Comparison of ENCODE assay signal across 1 cellular context in genomic region chr10:3740157-3740871, GRCh38.
A peak's percentile ranks its signal among the peaks of the same experiment; 100 is the strongest.
TF ChIP-seq lines count a peak whose summit lies in the region.

No MANE protein-coding gene starts in this region.

TF ChIP-seq in HepG2, 621 proteins besides CTCF, POLR2A, EP300 and RAD21 (continued from another document and continues in another):
- TF ChIP-seq ZNF749 (CRISPR knock-in tag; IDR thresholded peaks at IDR 0.05; ENCODE audit: borderline replicate concordance), result no peak
- TF ChIP-seq, protein P1, sequence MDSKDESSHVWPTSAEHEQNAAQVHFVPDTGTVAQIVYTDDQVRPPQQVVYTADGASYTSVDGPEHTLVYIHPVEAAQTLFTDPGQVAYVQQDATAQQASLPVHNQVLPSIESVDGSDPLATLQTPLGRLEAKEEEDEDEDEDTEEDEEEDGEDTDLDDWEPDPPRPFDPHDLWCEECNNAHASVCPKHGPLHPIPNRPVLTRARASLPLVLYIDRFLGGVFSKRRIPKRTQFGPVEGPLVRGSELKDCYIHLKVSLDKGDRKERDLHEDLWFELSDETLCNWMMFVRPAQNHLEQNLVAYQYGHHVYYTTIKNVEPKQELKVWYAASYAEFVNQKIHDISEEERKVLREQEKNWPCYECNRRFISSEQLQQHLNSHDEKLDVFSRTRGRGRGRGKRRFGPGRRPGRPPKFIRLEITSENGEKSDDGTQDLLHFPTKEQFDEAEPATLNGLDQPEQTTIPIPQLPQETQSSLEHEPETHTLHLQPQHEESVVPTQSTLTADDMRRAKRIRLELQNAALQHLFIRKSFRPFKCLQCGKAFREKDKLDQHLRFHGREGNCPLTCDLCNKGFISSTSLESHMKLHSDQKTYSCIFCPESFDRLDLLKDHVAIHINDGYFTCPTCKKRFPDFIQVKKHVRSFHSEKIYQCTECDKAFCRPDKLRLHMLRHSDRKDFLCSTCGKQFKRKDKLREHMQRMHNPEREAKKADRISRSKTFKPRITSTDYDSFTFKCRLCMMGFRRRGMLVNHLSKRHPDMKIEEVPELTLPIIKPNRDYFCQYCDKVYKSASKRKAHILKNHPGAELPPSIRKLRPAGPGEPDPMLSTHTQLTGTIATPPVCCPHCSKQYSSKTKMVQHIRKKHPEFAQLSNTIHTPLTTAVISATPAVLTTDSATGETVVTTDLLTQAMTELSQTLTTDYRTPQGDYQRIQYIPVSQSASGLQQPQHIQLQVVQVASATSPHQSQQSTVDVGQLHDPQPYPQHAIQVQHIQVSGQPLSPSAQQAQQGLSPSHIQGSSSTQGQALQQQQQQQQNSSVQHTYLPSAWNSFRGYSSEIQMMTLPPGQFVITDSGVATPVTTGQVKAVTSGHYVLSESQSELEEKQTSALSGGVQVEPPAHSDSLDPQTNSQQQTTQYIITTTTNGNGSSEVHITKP (CRISPR knock-in tag; IDR thresholded peaks at IDR 0.05; ENCODE audit: low read depth), result no peak
- no peak for TF ChIP-seq TGIF2 (CRISPR knock-in tag; IDR thresholded peaks at IDR 0.05)
- TF ChIP-seq, protein P2, sequence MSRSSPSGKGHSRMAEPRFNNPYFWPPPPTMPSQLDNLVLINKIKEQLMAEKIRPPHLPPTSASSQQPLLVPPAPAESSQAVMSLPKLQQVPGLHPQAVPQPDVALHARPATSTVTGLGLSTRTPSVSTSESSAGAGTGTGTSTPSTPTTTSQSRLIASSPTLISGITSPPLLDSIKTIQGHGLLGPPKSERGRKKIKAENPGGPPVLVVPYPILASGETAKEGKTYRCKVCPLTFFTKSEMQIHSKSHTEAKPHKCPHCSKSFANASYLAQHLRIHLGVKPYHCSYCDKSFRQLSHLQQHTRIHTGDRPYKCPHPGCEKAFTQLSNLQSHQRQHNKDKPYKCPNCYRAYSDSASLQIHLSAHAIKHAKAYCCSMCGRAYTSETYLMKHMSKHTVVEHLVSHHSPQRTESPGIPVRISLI (CRISPR knock-in tag; IDR thresholded peaks at IDR 0.05; ENCODE audit: borderline replicate concordance), result peak; percentile 34; the same call in 1 of the 2 replicates
- TF ChIP-seq, protein P3, sequence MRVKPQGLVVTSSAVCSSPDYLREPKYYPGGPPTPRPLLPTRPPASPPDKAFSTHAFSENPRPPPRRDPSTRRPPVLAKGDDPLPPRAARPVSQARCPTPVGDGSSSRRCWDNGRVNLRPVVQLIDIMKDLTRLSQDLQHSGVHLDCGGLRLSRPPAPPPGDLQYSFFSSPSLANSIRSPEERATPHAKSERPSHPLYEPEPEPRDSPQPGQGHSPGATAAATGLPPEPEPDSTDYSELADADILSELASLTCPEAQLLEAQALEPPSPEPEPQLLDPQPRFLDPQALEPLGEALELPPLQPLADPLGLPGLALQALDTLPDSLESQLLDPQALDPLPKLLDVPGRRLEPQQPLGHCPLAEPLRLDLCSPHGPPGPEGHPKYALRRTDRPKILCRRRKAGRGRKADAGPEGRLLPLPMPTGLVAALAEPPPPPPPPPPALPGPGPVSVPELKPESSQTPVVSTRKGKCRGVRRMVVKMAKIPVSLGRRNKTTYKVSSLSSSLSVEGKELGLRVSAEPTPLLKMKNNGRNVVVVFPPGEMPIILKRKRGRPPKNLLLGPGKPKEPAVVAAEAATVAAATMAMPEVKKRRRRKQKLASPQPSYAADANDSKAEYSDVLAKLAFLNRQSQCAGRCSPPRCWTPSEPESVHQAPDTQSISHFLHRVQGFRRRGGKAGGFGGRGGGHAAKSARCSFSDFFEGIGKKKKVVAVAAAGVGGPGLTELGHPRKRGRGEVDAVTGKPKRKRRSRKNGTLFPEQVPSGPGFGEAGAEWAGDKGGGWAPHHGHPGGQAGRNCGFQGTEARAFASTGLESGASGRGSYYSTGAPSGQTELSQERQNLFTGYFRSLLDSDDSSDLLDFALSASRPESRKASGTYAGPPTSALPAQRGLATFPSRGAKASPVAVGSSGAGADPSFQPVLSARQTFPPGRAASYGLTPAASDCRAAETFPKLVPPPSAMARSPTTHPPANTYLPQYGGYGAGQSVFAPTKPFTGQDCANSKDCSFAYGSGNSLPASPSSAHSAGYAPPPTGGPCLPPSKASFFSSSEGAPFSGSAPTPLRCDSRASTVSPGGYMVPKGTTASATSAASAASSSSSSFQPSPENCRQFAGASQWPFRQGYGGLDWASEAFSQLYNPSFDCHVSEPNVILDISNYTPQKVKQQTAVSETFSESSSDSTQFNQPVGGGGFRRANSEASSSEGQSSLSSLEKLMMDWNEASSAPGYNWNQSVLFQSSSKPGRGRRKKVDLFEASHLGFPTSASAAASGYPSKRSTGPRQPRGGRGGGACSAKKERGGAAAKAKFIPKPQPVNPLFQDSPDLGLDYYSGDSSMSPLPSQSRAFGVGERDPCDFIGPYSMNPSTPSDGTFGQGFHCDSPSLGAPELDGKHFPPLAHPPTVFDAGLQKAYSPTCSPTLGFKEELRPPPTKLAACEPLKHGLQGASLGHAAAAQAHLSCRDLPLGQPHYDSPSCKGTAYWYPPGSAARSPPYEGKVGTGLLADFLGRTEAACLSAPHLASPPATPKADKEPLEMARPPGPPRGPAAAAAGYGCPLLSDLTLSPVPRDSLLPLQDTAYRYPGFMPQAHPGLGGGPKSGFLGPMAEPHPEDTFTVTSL (CRISPR knock-in tag; IDR thresholded peaks at IDR 0.05; ENCODE audit: borderline replicate concordance), result peak; percentile 80; the same call in 1 of the 2 replicates
- TF ChIP-seq, protein P4, sequence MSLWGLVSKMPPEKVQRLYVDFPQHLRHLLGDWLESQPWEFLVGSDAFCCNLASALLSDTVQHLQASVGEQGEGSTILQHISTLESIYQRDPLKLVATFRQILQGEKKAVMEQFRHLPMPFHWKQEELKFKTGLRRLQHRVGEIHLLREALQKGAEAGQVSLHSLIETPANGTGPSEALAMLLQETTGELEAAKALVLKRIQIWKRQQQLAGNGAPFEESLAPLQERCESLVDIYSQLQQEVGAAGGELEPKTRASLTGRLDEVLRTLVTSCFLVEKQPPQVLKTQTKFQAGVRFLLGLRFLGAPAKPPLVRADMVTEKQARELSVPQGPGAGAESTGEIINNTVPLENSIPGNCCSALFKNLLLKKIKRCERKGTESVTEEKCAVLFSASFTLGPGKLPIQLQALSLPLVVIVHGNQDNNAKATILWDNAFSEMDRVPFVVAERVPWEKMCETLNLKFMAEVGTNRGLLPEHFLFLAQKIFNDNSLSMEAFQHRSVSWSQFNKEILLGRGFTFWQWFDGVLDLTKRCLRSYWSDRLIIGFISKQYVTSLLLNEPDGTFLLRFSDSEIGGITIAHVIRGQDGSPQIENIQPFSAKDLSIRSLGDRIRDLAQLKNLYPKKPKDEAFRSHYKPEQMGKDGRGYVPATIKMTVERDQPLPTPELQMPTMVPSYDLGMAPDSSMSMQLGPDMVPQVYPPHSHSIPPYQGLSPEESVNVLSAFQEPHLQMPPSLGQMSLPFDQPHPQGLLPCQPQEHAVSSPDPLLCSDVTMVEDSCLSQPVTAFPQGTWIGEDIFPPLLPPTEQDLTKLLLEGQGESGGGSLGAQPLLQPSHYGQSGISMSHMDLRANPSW (CRISPR knock-in tag; IDR thresholded peaks at IDR 0.05; ENCODE audit: borderline replicate concordance), result no peak
- no peak for TF ChIP-seq SRSF9 (IDR thresholded peaks at IDR 0.05; ENCODE audit: borderline replicate concordance, insufficient read depth, low read depth, low read length, poor library complexity, severe bottlenecking)
- TF ChIP-seq ARNT (IDR thresholded peaks at IDR 0.05), result no peak
- TF ChIP-seq CREB1 (IDR thresholded peaks at IDR 0.05), result no peak
- 0 out of 2 replicates have a peak, but pooled peaks have one; percentile 57 for TF ChIP-seq CREB1 (CRISPR knock-in tag; IDR thresholded peaks at IDR 0.05)
- TF ChIP-seq ZNF296 (CRISPR knock-in tag; conservative IDR thresholded peaks at IDR 0.05), result no peak
- no peak for TF ChIP-seq TAF15 (IDR thresholded peaks at IDR 0.05; ENCODE audit: low read depth, low read length, poor library complexity, severe bottlenecking)
- TF ChIP-seq YY1 (IDR thresholded peaks at IDR 0.05; ENCODE audit: insufficient read depth, insufficient replicate concordance, low read depth, low read length), result no peak
- no peak for TF ChIP-seq SMAD3 (CRISPR knock-in tag; IDR thresholded peaks at IDR 0.05)
- no peak for TF ChIP-seq FIP1L1 (IDR thresholded peaks at IDR 0.05; ENCODE audit: borderline replicate concordance, insufficient read depth, low read depth, low read length)
- peak; percentile 96 for TF ChIP-seq MED1 (CRISPR knock-in tag; IDR thresholded peaks at IDR 0.05)
- no peak for TF ChIP-seq ZNF607 (CRISPR knock-in tag; IDR thresholded peaks at IDR 0.05; ENCODE audit: borderline replicate concordance)
- TF ChIP-seq NR3C1 (CRISPR knock-in tag; IDR thresholded peaks at IDR 0.05), result no peak
- TF ChIP-seq, protein P5, sequence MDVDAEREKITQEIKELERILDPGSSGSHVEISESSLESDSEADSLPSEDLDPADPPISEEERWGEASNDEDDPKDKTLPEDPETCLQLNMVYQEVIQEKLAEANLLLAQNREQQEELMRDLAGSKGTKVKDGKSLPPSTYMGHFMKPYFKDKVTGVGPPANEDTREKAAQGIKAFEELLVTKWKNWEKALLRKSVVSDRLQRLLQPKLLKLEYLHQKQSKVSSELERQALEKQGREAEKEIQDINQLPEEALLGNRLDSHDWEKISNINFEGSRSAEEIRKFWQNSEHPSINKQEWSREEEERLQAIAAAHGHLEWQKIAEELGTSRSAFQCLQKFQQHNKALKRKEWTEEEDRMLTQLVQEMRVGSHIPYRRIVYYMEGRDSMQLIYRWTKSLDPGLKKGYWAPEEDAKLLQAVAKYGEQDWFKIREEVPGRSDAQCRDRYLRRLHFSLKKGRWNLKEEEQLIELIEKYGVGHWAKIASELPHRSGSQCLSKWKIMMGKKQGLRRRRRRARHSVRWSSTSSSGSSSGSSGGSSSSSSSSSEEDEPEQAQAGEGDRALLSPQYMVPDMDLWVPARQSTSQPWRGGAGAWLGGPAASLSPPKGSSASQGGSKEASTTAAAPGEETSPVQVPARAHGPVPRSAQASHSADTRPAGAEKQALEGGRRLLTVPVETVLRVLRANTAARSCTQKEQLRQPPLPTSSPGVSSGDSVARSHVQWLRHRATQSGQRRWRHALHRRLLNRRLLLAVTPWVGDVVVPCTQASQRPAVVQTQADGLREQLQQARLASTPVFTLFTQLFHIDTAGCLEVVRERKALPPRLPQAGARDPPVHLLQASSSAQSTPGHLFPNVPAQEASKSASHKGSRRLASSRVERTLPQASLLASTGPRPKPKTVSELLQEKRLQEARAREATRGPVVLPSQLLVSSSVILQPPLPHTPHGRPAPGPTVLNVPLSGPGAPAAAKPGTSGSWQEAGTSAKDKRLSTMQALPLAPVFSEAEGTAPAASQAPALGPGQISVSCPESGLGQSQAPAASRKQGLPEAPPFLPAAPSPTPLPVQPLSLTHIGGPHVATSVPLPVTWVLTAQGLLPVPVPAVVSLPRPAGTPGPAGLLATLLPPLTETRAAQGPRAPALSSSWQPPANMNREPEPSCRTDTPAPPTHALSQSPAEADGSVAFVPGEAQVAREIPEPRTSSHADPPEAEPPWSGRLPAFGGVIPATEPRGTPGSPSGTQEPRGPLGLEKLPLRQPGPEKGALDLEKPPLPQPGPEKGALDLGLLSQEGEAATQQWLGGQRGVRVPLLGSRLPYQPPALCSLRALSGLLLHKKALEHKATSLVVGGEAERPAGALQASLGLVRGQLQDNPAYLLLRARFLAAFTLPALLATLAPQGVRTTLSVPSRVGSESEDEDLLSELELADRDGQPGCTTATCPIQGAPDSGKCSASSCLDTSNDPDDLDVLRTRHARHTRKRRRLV (CRISPR knock-in tag; IDR thresholded peaks at IDR 0.05), result no peak
- TF ChIP-seq REL (CRISPR knock-in tag; conservative IDR thresholded peaks at IDR 0.05), result no peak
- TF ChIP-seq ZNF530 (CRISPR knock-in tag; IDR thresholded peaks at IDR 0.05; ENCODE audit: low read depth), result no peak
- no peak for TF ChIP-seq ZNF670 (CRISPR knock-in tag; IDR thresholded peaks at IDR 0.05; ENCODE audit: borderline replicate concordance)
- TF ChIP-seq ZNF737 (CRISPR knock-in tag; IDR thresholded peaks at IDR 0.05; ENCODE audit: borderline replicate concordance), result no peak
- TF ChIP-seq KLF16 (CRISPR knock-in tag; IDR thresholded peaks at IDR 0.05), result peak in 1 of 2 experiments; percentile 59; a peak in 1 of 4 replicates
- no peak for TF ChIP-seq ZNF616 (CRISPR knock-in tag; IDR thresholded peaks at IDR 0.05; ENCODE audit: low read depth)
- no peak for TF ChIP-seq NR2F1 (CRISPR knock-in tag; IDR thresholded peaks at IDR 0.05)
- TF ChIP-seq, protein P6, sequence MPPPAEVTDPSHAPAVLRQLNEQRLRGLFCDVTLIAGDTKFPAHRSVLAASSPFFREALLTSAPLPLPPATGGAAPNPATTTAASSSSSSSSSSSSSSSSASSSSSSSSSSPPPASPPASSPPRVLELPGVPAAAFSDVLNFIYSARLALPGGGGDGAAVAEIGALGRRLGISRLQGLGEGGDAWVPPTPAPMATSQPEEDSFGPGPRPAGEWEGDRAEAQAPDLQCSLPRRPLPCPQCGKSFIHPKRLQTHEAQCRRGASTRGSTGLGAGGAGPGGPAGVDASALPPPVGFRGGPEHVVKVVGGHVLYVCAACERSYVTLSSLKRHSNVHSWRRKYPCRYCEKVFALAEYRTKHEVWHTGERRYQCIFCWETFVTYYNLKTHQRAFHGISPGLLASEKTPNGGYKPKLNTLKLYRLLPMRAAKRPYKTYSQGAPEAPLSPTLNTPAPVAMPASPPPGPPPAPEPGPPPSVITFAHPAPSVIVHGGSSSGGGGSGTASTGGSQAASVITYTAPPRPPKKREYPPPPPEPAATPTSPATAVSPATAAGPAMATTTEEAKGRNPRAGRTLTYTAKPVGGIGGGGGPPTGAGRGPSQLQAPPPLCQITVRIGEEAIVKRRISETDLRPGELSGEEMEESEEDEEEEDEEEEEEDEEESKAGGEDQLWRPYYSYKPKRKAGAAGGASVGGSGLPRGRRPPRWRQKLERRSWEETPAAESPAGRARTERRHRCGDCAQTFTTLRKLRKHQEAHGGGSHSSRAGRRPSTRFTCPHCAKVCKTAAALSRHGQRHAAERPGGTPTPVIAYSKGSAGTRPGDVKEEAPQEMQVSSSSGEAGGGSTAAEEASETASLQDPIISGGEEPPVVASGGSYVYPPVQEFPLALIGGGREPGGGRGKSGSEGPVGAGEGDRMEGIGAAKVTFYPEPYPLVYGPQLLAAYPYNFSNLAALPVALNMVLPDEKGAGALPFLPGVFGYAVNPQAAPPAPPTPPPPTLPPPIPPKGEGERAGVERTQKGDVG (CRISPR knock-in tag; IDR thresholded peaks at IDR 0.05; ENCODE audit: borderline replicate concordance), result no peak
- peak; percentile 55 for TF ChIP-seq PHF5A (CRISPR knock-in tag; IDR thresholded peaks at IDR 0.05; ENCODE audit: low read depth, unreplicated experiment)
- TF ChIP-seq ZBTB8A (CRISPR knock-in tag; IDR thresholded peaks at IDR 0.05; ENCODE audit: borderline replicate concordance, low read depth), result no peak
